In genomic region chr1:217036757-217037156, GRCh38 we compare ENCODE assay signal across 23 cellular contexts.
"Had no signal": no experiment of that assay in that cellular context is flagged by ENCODE, and none has a peak within 500 bp of the region (broad histone marks: within the 10 kb centered on the region; RNA-seq: fewer than 3 reads in every experiment).

No MANE protein-coding gene starts in this region.

- H3K9me3 ChIP-seq: colonic mucosa, gastrocnemius medialis had no signal

- H3K4me1 ChIP-seq: colonic mucosa, esophagus squamous epithelium, gastrocnemius medialis had no signal

- H3K36me3 ChIP-seq: colonic mucosa, esophagus muscularis mucosa, esophagus squamous epithelium, gastrocnemius medialis, gastroesophageal sphincter, heart left ventricle, heart right ventricle had no signal

- H3K4me3 ChIP-seq: colonic mucosa, coronary artery, dorsolateral prefrontal cortex, esophagus muscularis mucosa, esophagus squamous epithelium, gastrocnemius medialis, gastroesophageal sphincter, heart left ventricle, heart right ventricle had no signal

- DNase-seq: colonic mucosa; cortex of kidney; dermis blood vessel endothelial cell; dorsolateral prefrontal cortex; effector CD4-positive, alpha-beta T cell; effector CD8-positive, alpha-beta T cell; effector memory CD4-positive, alpha-beta T cell; effector memory CD8-positive, alpha-beta T cell; endodermal cell; erythroblast; esophagus squamous epithelium; foreskin fibroblast; foreskin keratinocyte; foreskin melanocyte; gastrocnemius medialis; glutamatergic neuron; head of caudate nucleus; heart left ventricle; heart right ventricle had no signal

- H3K27ac ChIP-seq: colonic mucosa, coronary artery, dorsolateral prefrontal cortex, epithelial cell of prostate, esophagus muscularis mucosa, esophagus squamous epithelium, foreskin keratinocyte, gastrocnemius medialis, gastroesophageal sphincter, heart left ventricle, heart right ventricle had no signal
